Comparison of ENCODE assay signal across 8 cellular contexts in the genomic region with DNA sequence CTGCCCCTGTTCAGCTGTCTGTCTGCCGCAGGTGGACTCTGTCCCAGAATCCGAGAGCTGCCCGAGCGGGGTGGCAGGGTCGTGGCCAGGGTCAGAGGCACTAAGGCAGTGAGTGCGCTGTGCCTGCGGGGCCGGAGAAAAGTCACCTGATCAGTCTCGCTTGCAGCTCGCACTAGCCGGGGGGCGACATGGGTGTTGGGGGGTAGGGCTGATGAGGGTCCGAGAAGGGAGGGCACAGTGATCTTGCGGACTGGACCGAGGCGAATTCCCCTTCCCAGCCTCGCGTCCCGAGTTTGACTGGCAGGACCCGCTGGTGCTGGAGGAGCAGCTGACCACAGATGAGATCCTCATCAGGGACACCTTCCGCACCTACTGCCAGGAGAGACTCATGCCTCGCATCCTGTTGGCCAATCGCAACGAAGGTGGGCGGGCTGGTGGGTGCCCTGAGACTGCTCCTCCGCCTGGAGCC. TPM values are rescaled to one million over a fixed set of nuclear protein-coding genes. Genes with fewer than 3 reads are reported as not detected.
DNase-seq lines count a peak whose midpoint lies in the region; ATAC-seq and TF ChIP-seq lines count a peak whose summit lies in the region.

No MANE protein-coding gene starts in this region.

- no peak for TF ChIP-seq POLR2A in right lobe of liver (IDR thresholded peaks at IDR 0.05)
- no peak for TF ChIP-seq POLR2A in transverse colon (IDR thresholded peaks at IDR 0.05)

- peaks cover 17% of the 10 kb centered on the region for H3K4me1 Mint-ChIP-seq in activated T-cell treated with anti-CD3 and anti-CD28 coated beads, Interleukin-2, amount 50 U/mL, for 4 hours (ENCODE audit: low read depth)

- peaks cover 22% of the 10 kb centered on the region for H3K36me3 Mint-ChIP-seq in activated T-cell treated with anti-CD3 and anti-CD28 coated beads, Interleukin-2, amount 50 U/mL, for 4 hours (ENCODE audit: insufficient read depth)

- no peak for ATAC-seq in activated T-cell treated with anti-CD3 and anti-CD28 coated beads, Interleukin-2, amount 50 U/mL, for 4 hours
- peak; percentile 1 to 58 (median 24) for ATAC-seq in right lobe of liver
- no peak for ATAC-seq in HG03565 (IDR thresholded peaks at IDR 0.05; ENCODE audit: unreplicated experiment)
- ATAC-seq in GM19324 (IDR thresholded peaks at IDR 0.05; ENCODE audit: low FRiP score, unreplicated experiment) = no peak
- ATAC-seq in GM21390 (IDR thresholded peaks at IDR 0.05; ENCODE audit: unreplicated experiment) = no peak

- H3K27me3 Mint-ChIP-seq in activated T-cell treated with anti-CD3 and anti-CD28 coated beads, Interleukin-2, amount 50 U/mL, for 4 hours (ENCODE audit: low read depth) = no peaks in the 10 kb centered on the region

- H3K4me1 ChIP-seq in ascending aorta = peaks cover 8 to 10% of the 10 kb centered on the region in 2 donors
- peaks cover 0 to 16% (median 6%) of the 10 kb centered on the region in 4 donors for H3K4me1 ChIP-seq in right lobe of liver
- peaks cover 9 to 16% (median 15%) of the 10 kb centered on the region in 4 donors for H3K4me1 ChIP-seq in transverse colon

- H3K9me3 Mint-ChIP-seq in activated T-cell treated with anti-CD3 and anti-CD28 coated beads, Interleukin-2, amount 50 U/mL, for 4 hours = no peaks in the 10 kb centered on the region

- H3K9me3 ChIP-seq in ascending aorta (no peaks in the 10 kb centered on the region), right lobe of liver (no peaks in the 10 kb centered on the region), transverse colon (no peaks in the 10 kb centered on the region)

- no peak for DNase-seq in activated T-cell treated with anti-CD3 and anti-CD28 coated beads, Interleukin-2, amount 50 U/mL, for 4 hours
- DNase-seq in activated T-cell treated with anti-CD3 and anti-CD28 coated beads, Interleukin-2, amount 50 U/mL, for 1 hour = no peak
- DNase-seq in ascending aorta (ENCODE audit: low spot score in 2 of 2) (no peak), right lobe of liver (peak in 1 of 3 donors; percentile 74), transverse colon (no peak)

- TF ChIP-seq CTCF in ascending aorta (IDR thresholded peaks at IDR 0.05) (no peak), right lobe of liver (IDR thresholded peaks at IDR 0.05) (no peak), transverse colon (IDR thresholded peaks at IDR 0.05) (no peak)

- intact Hi-C loops in ascending aorta (cut with DNase I) = loop anchor here (1.0 to 5.0 kb wide), 2 partner anchors 28 to 46 kb away; partner anchors contain the start of genes CALR and SYCE2
- intact Hi-C loops in right lobe of liver (cut with DNase I) = no loop called here
- intact Hi-C loops in transverse colon (cut with DNase I; ENCODE audit: low total_unique reads) = no loop called here

- peak overlapping the region; percentile 77 to 92 for H3K4me3 ChIP-seq in ascending aorta
- H3K4me3 ChIP-seq in right lobe of liver = peak overlapping the region; percentile 92 to 96 (median 95)
- H3K4me3 ChIP-seq in transverse colon = peak overlapping the region; percentile 68 to 91 (median 85)

- H3K27me3 ChIP-seq in ascending aorta = no peaks in the 10 kb centered on the region
- H3K27me3 ChIP-seq in right lobe of liver = no peaks in the 10 kb centered on the region
- H3K27me3 ChIP-seq in transverse colon = no peaks in the 10 kb centered on the region

- TF ChIP-seq EP300 in transverse colon (IDR thresholded peaks at IDR 0.05; ENCODE audit: low read depth) = no peak

- in situ Hi-C loops in transverse colon (cut with MboI; ENCODE audit: low pct_ligation_motif_present in 1 of 4, low pct_unique_long_range_greater_than_20kb in 1 of 4, low sequenced_read_pairs in 3 of 4) = no loop called here

- H3K27ac ChIP-seq in ascending aorta = peak overlapping the region; percentile 59 to 78
- peak overlapping the region in 2 of 3 donors; percentile 79 to 83 for H3K27ac ChIP-seq in right lobe of liver
- H3K27ac ChIP-seq in transverse colon = peak overlapping the region; percentile 74 to 93 (median 85)

- 0% methylated on average over 7 of the region's 26 CpGs for WGBS in right lobe of liver (ENCODE audit: insufficient coverage, low coverage, low lambda C conversion rate, missing lambda C conversion rate)
- 7% methylated on average over 21 of the region's 26 CpGs; no CpG with 5 or more reads in 1 of the 2 donors for WGBS in transverse colon (ENCODE audit: low coverage in 1 of 2), 2 donors

- peak overlapping the region; percentile 99 for H3K4me3 Mint-ChIP-seq in activated T-cell treated with anti-CD3 and anti-CD28 coated beads, Interleukin-2, amount 50 U/mL, for 4 hours

- H3K36me3 ChIP-seq in ascending aorta = peaks cover 18 to 24% of the 10 kb centered on the region in 2 donors
- H3K36me3 ChIP-seq in right lobe of liver = peaks cover 0 to 29% (median 4%) of the 10 kb centered on the region in 4 donors
- no peaks in the 10 kb centered on the region for H3K36me3 ChIP-seq in transverse colon

RNA-seq across cellular contexts. Expression of gene GCDH, which starts 0.6 kb away (rescaled TPM):
- 10 to 100 TPM; 60.1 to 85.8 (median 72.8) TPM for total RNA-seq in activated T-cell treated with anti-CD3 and anti-CD28 coated beads, Interleukin-2, amount 50 U/mL, for 4 hours
- total RNA-seq in ascending aorta (20.6 TPM), right lobe of liver (100 to 1,000 TPM in 1 of 6 experiments, 10 to 100 TPM in 5; 42.2 to 119 (median 59.5) TPM), transverse colon (10 to 100 TPM in 3 of 4 donors, 1 to 10 TPM in 1; 1.9 to 43.4 (median 33.2) TPM)

RNA-seq across cellular contexts. Expression of gene KLF1, which starts 4.6 kb away (rescaled TPM):
- under 1 TPM; 0.55 to 0.92 (median 0.68) TPM for total RNA-seq in activated T-cell treated with anti-CD3 and anti-CD28 coated beads, Interleukin-2, amount 50 U/mL, for 4 hours
- total RNA-seq in ascending aorta (not detected), right lobe of liver (1 to 10 TPM in 1 of 6 experiments, under 1 TPM in 2, not detected in 3; 0.32 to 1.7 (median 0.44) TPM), transverse colon (under 1 TPM in 1 of 4 donors, not detected in 3; 0.32 TPM)

RNA-seq across cellular contexts. Expression of gene DNASE2, which starts 10.3 kb away (rescaled TPM):
- 10 to 100 TPM; 14.3 to 19.5 (median 15.9) TPM for total RNA-seq in activated T-cell treated with anti-CD3 and anti-CD28 coated beads, Interleukin-2, amount 50 U/mL, for 4 hours
- total RNA-seq in ascending aorta (76.8 TPM), right lobe of liver (10 to 100 TPM; 18.2 to 36.3 (median 26.8) TPM), transverse colon (10 to 100 TPM; 24.6 to 34.4 (median 34.4) TPM)

RNA-seq across cellular contexts. Expression of gene SYCE2, which starts 27.5 kb away (rescaled TPM):
- total RNA-seq in activated T-cell treated with anti-CD3 and anti-CD28 coated beads, Interleukin-2, amount 50 U/mL, for 4 hours = under 1 TPM; 0.53 to 0.91 (median 0.87) TPM
- total RNA-seq in ascending aorta (not detected), right lobe of liver (under 1 TPM in 1 of 6 experiments, not detected in 5; 0.18 TPM), transverse colon (under 1 TPM in 1 of 4 donors, not detected in 3; 0.68 TPM)

RNA-seq across cellular contexts. Expression of gene FARSA, which starts 41.9 kb away (rescaled TPM):
- 100 to 1,000 TPM; 345 to 368 (median 368) TPM for total RNA-seq in activated T-cell treated with anti-CD3 and anti-CD28 coated beads, Interleukin-2, amount 50 U/mL, for 4 hours
- total RNA-seq in ascending aorta = 21.3 TPM
- total RNA-seq in right lobe of liver = 10 to 100 TPM; 22.9 to 46.2 (median 29.0) TPM
- total RNA-seq in transverse colon = 10 to 100 TPM; 18.0 to 40.8 (median 32.6) TPM

Comparison
In these comparisons a context has a peak if more than half of its experiments do, and no peak if none do; other contexts are left out.
1. ATAC-seq: peak in right lobe of liver (4 of 4); none in activated T-cell treated with anti-CD3 and anti-CD28 coated beads, Interleukin-2, amount 50 U/mL, for 4 hours (0 of 2), HG03565 (single experiment), GM19324 (single experiment) and GM21390 (single experiment).
2. Peak in every context shown above with its lines, with median percentiles within 50 percentile points of each other: H3K27ac ChIP-seq and H3K4me3 ChIP-seq.